In genomic region chr14:60350366-60350720, GRCh38 we compare ENCODE assay signal across 11 cellular contexts.
A peak's percentile ranks its signal among the peaks of the same experiment; 100 is the strongest.
DNase-seq lines count a peak whose midpoint lies in the region; ATAC-seq and TF ChIP-seq lines count a peak whose summit lies in the region.
"Had no signal": no experiment of that assay in that cellular context is flagged by ENCODE, and none has a peak within 500 bp of the region (broad histone marks: within the 10 kb centered on the region; RNA-seq: fewer than 3 reads in every experiment).

No MANE protein-coding gene starts in this region.

- H3K9me3 ChIP-seq in mesenchymal stem cell (ENCODE audit: control insufficient read depth, low read length) (no peaks in the 10 kb centered on the region), sigmoid colon (no peaks in the 10 kb centered on the region)
- H3K9me3 ChIP-seq: breast epithelium had no signal

- no peak overlapping the region for H2BK120ac ChIP-seq in mesenchymal stem cell (ENCODE audit: low read depth, low read length)

- H2BK12ac ChIP-seq in mesenchymal stem cell (ENCODE audit: low read length in 2 of 2), result no peak overlapping the region

- TF ChIP-seq POLR2A in sigmoid colon (IDR thresholded peaks at IDR 0.05), result no peak

- ATAC-seq in GM19035 (IDR thresholded peaks at IDR 0.05; ENCODE audit: unreplicated experiment) (no peak), HG03196 (IDR thresholded peaks at IDR 0.05; ENCODE audit: unreplicated experiment) (no peak)
- no peak for ATAC-seq in activated T-helper 17 cell treated with anti-CD3 and anti-CD28 coated beads, Interleukin-2, amount 50 U/mL, for 72 hours (replicated peaks)

- TF ChIP-seq CTCF in KMS-11 (conservative IDR thresholded peaks at IDR 0.05; ENCODE audit: low read depth, low read length) (0 out of 2 replicates have a peak, but pooled peaks have one; percentile 18), brain (conservative IDR thresholded peaks at IDR 0.05) (no peak), sigmoid colon (IDR thresholded peaks at IDR 0.05) (no peak)

- H3K14ac ChIP-seq in mesenchymal stem cell (ENCODE audit: low read length in 2 of 2), result no peak overlapping the region

- no peaks in the 10 kb centered on the region for H3K79me2 ChIP-seq in KMS-11 (ENCODE audit: insufficient read depth, low read depth)

- no peak overlapping the region for H3K27ac ChIP-seq in KMS-11
- no peak overlapping the region for H3K27ac ChIP-seq in mesenchymal stem cell (ENCODE audit: low read length, poor library complexity, severe bottlenecking)
- H3K27ac ChIP-seq in sigmoid colon, result no peak overlapping the region
- H3K27ac ChIP-seq: breast epithelium, HL-60 had no signal

- H3K36me3 ChIP-seq in KMS-11 (ENCODE audit: insufficient read depth) (no peaks in the 10 kb centered on the region), mesenchymal stem cell (ENCODE audit: control insufficient read depth in 1 of 2, insufficient read depth in 2 of 2, low read depth in 1 of 2, low read length in 2 of 2) (no peaks in the 10 kb centered on the region), sigmoid colon (no peaks in the 10 kb centered on the region)
- H3K36me3 ChIP-seq: breast epithelium had no signal

- no peak overlapping the region for H2BK15ac ChIP-seq in mesenchymal stem cell (ENCODE audit: low read depth, poor library complexity, severe bottlenecking)

- H2BK5ac ChIP-seq in mesenchymal stem cell (ENCODE audit: low read depth, low read length, poor library complexity, severe bottlenecking), result no peak overlapping the region

- H3K4me2 ChIP-seq in KMS-11, result no peak overlapping the region
- no peak overlapping the region for H3K4me2 ChIP-seq in mesenchymal stem cell (ENCODE audit: low read length, poor library complexity, severe bottlenecking)

- no peak overlapping the region for H3K4ac ChIP-seq in mesenchymal stem cell (ENCODE audit: low read depth in 1 of 2, low read length in 2 of 2)

- peaks cover 8% of the 10 kb centered on the region for H3K4me1 Mint-ChIP-seq in brain
- no peaks in the 10 kb centered on the region for H3K4me1 Mint-ChIP-seq in activated T-helper 17 cell treated with anti-CD3 and anti-CD28 coated beads, Interleukin-2, amount 50 U/mL, for 72 hours

- H3K23ac ChIP-seq in mesenchymal stem cell (ENCODE audit: low read length in 2 of 2), result no peak overlapping the region

- H3K4me1 ChIP-seq in KMS-11 (ENCODE audit: low read depth, poor library complexity, severe bottlenecking), result no peaks in the 10 kb centered on the region
- H3K4me1 ChIP-seq in mesenchymal stem cell (ENCODE audit: control insufficient read depth, insufficient read depth, low read depth, low read length), result no peaks in the 10 kb centered on the region
- peaks cover 0 to 7% (median 3%) of the 10 kb centered on the region in 4 donors for H3K4me1 ChIP-seq in sigmoid colon
- H3K4me1 ChIP-seq: breast epithelium had no signal

- WGBS in mesenchymal stem cell, result 32% methylated on average over 5 of the region's 5 CpGs
- 49 to 68% methylated on average over 5 of the region's 5 CpGs for WGBS in sigmoid colon, 2 donors

- no peak for TF ChIP-seq EP300 in sigmoid colon (IDR thresholded peaks at IDR 0.05)

- H3K79me1 ChIP-seq in mesenchymal stem cell (replicated peaks; ENCODE audit: low read length, poor library complexity, severe bottlenecking), result no peaks in the 10 kb centered on the region

- H3K9me3 Mint-ChIP-seq in brain, result no peaks in the 10 kb centered on the region
- no peaks in the 10 kb centered on the region for H3K9me3 Mint-ChIP-seq in activated T-helper 17 cell treated with anti-CD3 and anti-CD28 coated beads, Interleukin-2, amount 50 U/mL, for 72 hours

- H3K4me3 Mint-ChIP-seq in brain, result peak overlapping the region in 4 of 5 experiments; percentile 18 to 58 (median 40)
- no peak overlapping the region for H3K4me3 Mint-ChIP-seq in activated T-helper 17 cell treated with anti-CD3 and anti-CD28 coated beads, Interleukin-2, amount 50 U/mL, for 72 hours

- peak; percentile 15 for DNase-seq in AG20443 (ENCODE audit: low spot score)
- DNase-seq in mesenchymal stem cell, result no peak
- DNase-seq in sigmoid colon, result no peak
- DNase-seq: activated naive CD4-positive, alpha-beta T cell had no signal

- H2AK5ac ChIP-seq in mesenchymal stem cell (ENCODE audit: low read length, severe bottlenecking), result no peak overlapping the region

- peak overlapping the region in 3 of 5 experiments; percentile 18 to 75 (median 22) for H3K27ac Mint-ChIP-seq in brain
- no peak overlapping the region for H3K27ac Mint-ChIP-seq in activated T-helper 17 cell treated with anti-CD3 and anti-CD28 coated beads, Interleukin-2, amount 50 U/mL, for 72 hours

- H4K20me1 ChIP-seq in KMS-11 (ENCODE audit: insufficient read depth), result no peaks in the 10 kb centered on the region

- H3K18ac ChIP-seq in mesenchymal stem cell (ENCODE audit: low read depth in 1 of 2, low read length in 2 of 2), result no peak overlapping the region

- no peak overlapping the region for H2AFZ ChIP-seq in KMS-11 (ENCODE audit: low read depth)
- H2AFZ ChIP-seq in mesenchymal stem cell (ENCODE audit: low read depth, low read length), result no peak overlapping the region

- H4K91ac ChIP-seq in mesenchymal stem cell (ENCODE audit: low read length), result no peak overlapping the region

- no peak overlapping the region for H3K9ac ChIP-seq in KMS-11
- peak overlapping the region; percentile 69 for H3K9ac ChIP-seq in mesenchymal stem cell (ENCODE audit: low read length)

- no peaks in the 10 kb centered on the region for H3K27me3 ChIP-seq in KMS-11 (ENCODE audit: insufficient read depth, low read depth)
- H3K27me3 ChIP-seq in mesenchymal stem cell (ENCODE audit: control insufficient read depth in 1 of 2, insufficient read depth in 1 of 2, low read length in 2 of 2), result no peaks in the 10 kb centered on the region
- no peaks in the 10 kb centered on the region for H3K27me3 ChIP-seq in sigmoid colon
- H3K27me3 ChIP-seq: breast epithelium had no signal

- intact Hi-C loops in sigmoid colon (cut with DNase I), result loop anchor here (2.0 kb wide), 2 partner anchors 212 to 902 kb away; no protein-coding TSS in a partner anchor

- H3K36me3 Mint-ChIP-seq in brain, result no peaks in the 10 kb centered on the region
- H3K36me3 Mint-ChIP-seq in activated T-helper 17 cell treated with anti-CD3 and anti-CD28 coated beads, Interleukin-2, amount 50 U/mL, for 72 hours (ENCODE audit: low read depth), result no peaks in the 10 kb centered on the region

- no peak overlapping the region for H4K8ac ChIP-seq in mesenchymal stem cell (ENCODE audit: low read length)

- peaks cover 79% of the 10 kb centered on the region for H3K27me3 Mint-ChIP-seq in brain
- H3K27me3 Mint-ChIP-seq in activated T-helper 17 cell treated with anti-CD3 and anti-CD28 coated beads, Interleukin-2, amount 50 U/mL, for 72 hours, result peaks cover 7% of the 10 kb centered on the region

- no peak overlapping the region for H3K4me3 ChIP-seq in KMS-11 (IDR thresholded peaks at IDR 0.05; ENCODE audit: insufficient read depth, low read depth, low read length)
- H3K4me3 ChIP-seq in mesenchymal stem cell (ENCODE audit: insufficient read depth in 1 of 2, low read depth in 1 of 2, low read length in 2 of 2), result peak overlapping the region in 1 of 2 experiments; percentile 53
- H3K4me3 ChIP-seq in sigmoid colon, result no peak overlapping the region
